In the genomic region with DNA sequence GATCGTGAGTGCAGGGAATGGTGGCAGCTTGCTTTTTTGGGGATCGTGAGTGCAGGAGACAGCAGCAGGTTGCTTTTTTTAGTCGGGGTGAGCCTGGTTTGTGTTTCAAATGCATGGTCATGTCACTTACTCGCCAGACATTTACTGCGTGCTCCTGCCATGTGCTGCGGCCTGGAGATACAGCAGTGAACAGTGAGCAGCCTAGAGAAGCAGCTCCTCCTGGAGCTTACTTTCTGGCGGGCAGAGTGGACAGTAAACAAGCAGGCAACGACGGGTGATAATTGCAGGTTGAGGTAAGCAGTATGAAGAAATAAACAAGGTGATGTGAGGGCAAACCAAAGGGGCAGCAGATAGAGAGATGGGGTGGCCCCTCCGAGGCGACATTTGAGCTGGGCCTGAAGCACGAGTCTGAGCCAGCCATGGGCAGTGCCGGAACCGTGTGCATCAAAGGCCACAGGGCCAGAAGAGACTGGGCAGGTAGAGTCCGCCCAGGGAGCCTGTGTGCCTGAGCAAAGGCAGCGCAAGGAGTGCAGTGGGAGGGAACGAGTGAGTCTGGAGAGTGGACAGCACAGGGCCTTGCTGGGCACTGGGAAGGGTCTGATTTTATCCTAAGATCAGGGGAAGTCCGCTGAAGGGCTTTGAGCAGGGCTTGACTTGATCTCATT, we compare ENCODE assay signal across 16 cellular contexts. TPM values are rescaled to one million over a fixed set of nuclear protein-coding genes. Genes with fewer than 3 reads are reported as not detected.
DNase-seq lines count a peak whose midpoint lies in the region; ATAC-seq and TF ChIP-seq lines count a peak whose summit lies in the region.
"Had no signal": no experiment of that assay in that cellular context is flagged by ENCODE, and none has a peak within 500 bp of the region (broad histone marks: within the 10 kb centered on the region; RNA-seq: fewer than 3 reads in every experiment).

No MANE protein-coding gene starts in this region.

- peak; percentile 72 for DNase-seq in G401 (ENCODE audit: low spot score)
- DNase-seq in WERI-Rb-1 = peak; percentile 15
- DNase-seq in left ventricle myocardium superior = peak; percentile 71
- DNase-seq in sigmoid colon = peak; percentile 88
- no peak for DNase-seq in A172 (ENCODE audit: low spot score)
- DNase-seq in HEK293T (ENCODE audit: extremely low spot score) = no peak
- DNase-seq: adrenal gland, DND-41, NCI-H1436, NCI-H446 treated with DMSO at 0.1 percent for 48 hours, SW 1271, testis had no signal

- in situ Hi-C loops in G401 (cut with HindIII; ENCODE audit: low sequenced_read_pairs) = no loop called here

- ATAC-seq in left ventricle myocardium superior (peak; percentile 80), HG02588 (IDR thresholded peaks at IDR 0.05; ENCODE audit: unreplicated experiment) (no peak), HG02981 (IDR thresholded peaks at IDR 0.05; ENCODE audit: unreplicated experiment) (no peak)
- ATAC-seq: K562, Panc1 had no signal

- CTCF ChIA-PET in HEK293T (lab: Yijun Ruan, JAX) = no interaction called here

- H3K27ac ChIP-seq in WERI-Rb-1 = peak overlapping the region; percentile 95
- H3K27ac ChIP-seq in sigmoid colon = peak overlapping the region; percentile 82 to 96 (median 88)

- peak in 1 of 2 donors; percentile 18 for TF ChIP-seq POLR2A in sigmoid colon (IDR thresholded peaks at IDR 0.05)

- 84 to 86% methylated on average over 18 of the region's 18 CpGs for WGBS in sigmoid colon, 2 donors

- H3K4me3 ChIP-seq in WERI-Rb-1 (ENCODE audit: low read depth, low read length) = no peak overlapping the region
- peak overlapping the region; percentile 0 to 41 (median 30) for H3K4me3 ChIP-seq in sigmoid colon
- H3K4me3 ChIP-seq: adrenal gland, K562, testis had no signal

- intact Hi-C loops in left ventricle myocardium superior (cut with micrococcal nuclease) = no loop called here
- intact Hi-C loops in sigmoid colon (cut with DNase I) = loop anchor here (2.0 kb wide), 1 partner anchor 17 kb away; no protein-coding TSS in a partner anchor

- H3K9me3 ChIP-seq in WERI-Rb-1 (ENCODE audit: severe bottlenecking) (no peaks in the 10 kb centered on the region), sigmoid colon (no peaks in the 10 kb centered on the region)
- H3K9me3 ChIP-seq: adrenal gland, testis had no signal

- peaks cover 0 to 100% (median 92%) of the 10 kb centered on the region in 4 donors for H3K4me1 ChIP-seq in sigmoid colon

- H3K36me3 ChIP-seq in WERI-Rb-1 = peaks cover 4% of the 10 kb centered on the region; the same call in 1 of the 2 replicates
- no peaks in the 10 kb centered on the region for H3K36me3 ChIP-seq in sigmoid colon

- H3K27me3 ChIP-seq in WERI-Rb-1 (ENCODE audit: insufficient read depth, low read depth, severe bottlenecking) (no peaks in the 10 kb centered on the region), sigmoid colon (no peaks in the 10 kb centered on the region)
- H3K27me3 ChIP-seq: adrenal gland, testis had no signal

- TF ChIP-seq EP300 in sigmoid colon (IDR thresholded peaks at IDR 0.05) = peak in 3 of 4 donors; percentile 73 to 92 (median 84)

- POLR2A ChIA-PET in HEK293T (lab: Yijun Ruan, JAX) = no interaction called here

- TF ChIP-seq CTCF in WERI-Rb-1 (IDR thresholded peaks at IDR 0.05; ENCODE audit: low read depth, low read length) (no peak), sigmoid colon (IDR thresholded peaks at IDR 0.05) (no peak)

TF ChIP-seq in HEK293T, 16 proteins besides CTCF, POLR2A, EP300 and RAD21:
- TF ChIP-seq FOXK2 (IDR thresholded peaks at IDR 0.05) = no peak
- no peak for TF ChIP-seq TARDBP (IDR thresholded peaks at IDR 0.05)
- TF ChIP-seq CTBP1 (IDR thresholded peaks at IDR 0.05; ENCODE audit: borderline replicate concordance) = no peak
- TF ChIP-seq ZNF384 (IDR thresholded peaks at IDR 0.05) = no peak
- TF ChIP-seq ELF4 (IDR thresholded peaks at IDR 0.05) = no peak
- no peak for TF ChIP-seq SUZ12 (IDR thresholded peaks at IDR 0.05)
- no peak for TF ChIP-seq SP1 (IDR thresholded peaks at IDR 0.05)
- no peak for TF ChIP-seq PKNOX1 (IDR thresholded peaks at IDR 0.05)
- TF ChIP-seq FOXM1 (IDR thresholded peaks at IDR 0.05; ENCODE audit: borderline replicate concordance) = no peak
- no peak for TF ChIP-seq FOXA1 (IDR thresholded peaks at IDR 0.05)
- no peak for TF ChIP-seq ARNT (IDR thresholded peaks at IDR 0.05)
- no peak for TF ChIP-seq LEF1 (IDR thresholded peaks at IDR 0.05; ENCODE audit: borderline replicate concordance)
- TF ChIP-seq NFRKB (IDR thresholded peaks at IDR 0.05) = no peak
- TF ChIP-seq HDGF (IDR thresholded peaks at IDR 0.05; ENCODE audit: borderline replicate concordance) = no peak
- no peak for TF ChIP-seq L3MBTL2 (conservative IDR thresholded peaks at IDR 0.05)
- no peak for TF ChIP-seq BHLHE40 (IDR thresholded peaks at IDR 0.05; ENCODE audit: borderline replicate concordance)
TF ChIP-seq in HEK293T: peak in this region for 0.

RNA-seq across cellular contexts. Expression of gene RASA2, which starts 57.3 kb away (rescaled TPM):
- 6.4 and 10.2 TPM in 2 replicates for total RNA-seq in G401 (2014; rRNA removed; shearing (Covaris generic))
- total RNA-seq in left ventricle myocardium superior (5.1 TPM), sigmoid colon (10 to 100 TPM; 13.0 to 20.5 (median 16.8) TPM)
- 1 to 10 TPM; 3.2 to 7.9 (median 3.6) TPM for polyA plus RNA-seq in sigmoid colon
- total RNA-seq in A172 (2014; rRNA removed; shearing (Covaris generic)) = 16.0 and 16.4 TPM in 2 replicates

Comparison
In these comparisons a context has a peak if more than half of its experiments do, and no peak if none do; other contexts are left out.
1. DNase-seq: peak in G401 (single experiment), WERI-Rb-1 (single experiment), left ventricle myocardium superior (single experiment) and sigmoid colon (single experiment); none in A172 (single experiment) and HEK293T (single experiment).